ENCODE assay signal across 8 cellular contexts in genomic region chr10:104351919-104352318, GRCh38. TPM values are rescaled to one million over a fixed set of nuclear protein-coding genes. Genes with fewer than 3 reads are reported as not detected.
A peak's percentile ranks its signal among the peaks of the same experiment; 100 is the strongest.
DNase-seq lines count a peak whose midpoint lies in the region; ATAC-seq and TF ChIP-seq lines count a peak whose summit lies in the region.

No MANE protein-coding gene starts in this region.

- DNase-seq in GM06990 (ENCODE audit: extremely low read depth, insufficient read length) (no peak), NCI-H146 treated with DMSO at 0.1 percent for 48 hours (lab: John Stamatoyannopoulos, UW; ENCODE audit: unreplicated experiment) (peak; percentile 13), left lung (no peak), GM10266 (ENCODE audit: extremely low spot score) (no peak)
- no peak for DNase-seq in activated naive CD4-positive, alpha-beta T cell treated with Interleukin-2 at 50 U/mL for 16 hours

- peak; percentile 18 for ATAC-seq in GM21423 (IDR thresholded peaks at IDR 0.05; ENCODE audit: unreplicated experiment)
- ATAC-seq in left lung, result peak; percentile 20
- no peak for ATAC-seq in GM18873 (IDR thresholded peaks at IDR 0.05; ENCODE audit: low FRiP score, unreplicated experiment)
- ATAC-seq in GM21526 (IDR thresholded peaks at IDR 0.05; ENCODE audit: low FRiP score, unreplicated experiment), result no peak

- no peak for TF ChIP-seq CTCF in GM06990 (IDR thresholded peaks at IDR 0.05; ENCODE audit: insufficient read depth, low read length, poor library complexity, severe bottlenecking)
- TF ChIP-seq CTCF in left lung (IDR thresholded peaks at IDR 0.05), result no peak
- TF ChIP-seq CTCF in GM10266 (IDR thresholded peaks at IDR 0.05; ENCODE audit: control insufficient read depth, insufficient read depth, low read depth, missing control alignments), result no peak

- no peaks in the 10 kb centered on the region for H3K36me3 ChIP-seq in GM06990 (ENCODE audit: control insufficient read depth, insufficient read depth, low read length)
- H3K36me3 ChIP-seq in left lung, result no peaks in the 10 kb centered on the region

- peaks cover 15 to 78% of the 10 kb centered on the region in 2 donors for H3K4me1 ChIP-seq in left lung

- intact Hi-C loops in left lung (cut with DNase I), result loop anchor here in 1 of 2 donors (5.0 kb wide), 1 partner anchor 55 kb away; no protein-coding TSS in a partner anchor

- H3K27me3 ChIP-seq in GM06990 (replicated peaks; ENCODE audit: control insufficient read depth, insufficient read depth, low read length), result no peaks in the 10 kb centered on the region
- H3K27me3 ChIP-seq in left lung, result no peaks in the 10 kb centered on the region

- H3K9me3 ChIP-seq in left lung, result no peaks in the 10 kb centered on the region

- H3K4me3 ChIP-seq in GM06990 (replicated peaks; ENCODE audit: low read depth, low read length) (0 out of 2 replicates have a peak overlapping the region, but pooled peaks have one; percentile 14), left lung (peak overlapping the region in 1 of 2 donors; percentile 47)

- peak overlapping the region; percentile 45 to 96 for H3K27ac ChIP-seq in left lung

RNA-seq across cellular contexts. Expression of gene CFAP58, which starts 1.7 kb away (rescaled TPM):
- under 1 TPM; 0.29 to 0.79 TPM for total RNA-seq in left lung

RNA-seq across cellular contexts. Expression of gene ITPRIP, which starts 13.7 kb away (rescaled TPM):
- total RNA-seq in left lung, result 10 to 100 TPM; 27.7 to 29.2 TPM

Comparison
In these comparisons a context has a peak if more than half of its experiments do, and no peak if none do; other contexts are left out.
1. ATAC-seq: peak in GM21423 (single experiment) and left lung (single experiment); none in GM18873 (single experiment) and GM21526 (single experiment).